In the genomic region with DNA sequence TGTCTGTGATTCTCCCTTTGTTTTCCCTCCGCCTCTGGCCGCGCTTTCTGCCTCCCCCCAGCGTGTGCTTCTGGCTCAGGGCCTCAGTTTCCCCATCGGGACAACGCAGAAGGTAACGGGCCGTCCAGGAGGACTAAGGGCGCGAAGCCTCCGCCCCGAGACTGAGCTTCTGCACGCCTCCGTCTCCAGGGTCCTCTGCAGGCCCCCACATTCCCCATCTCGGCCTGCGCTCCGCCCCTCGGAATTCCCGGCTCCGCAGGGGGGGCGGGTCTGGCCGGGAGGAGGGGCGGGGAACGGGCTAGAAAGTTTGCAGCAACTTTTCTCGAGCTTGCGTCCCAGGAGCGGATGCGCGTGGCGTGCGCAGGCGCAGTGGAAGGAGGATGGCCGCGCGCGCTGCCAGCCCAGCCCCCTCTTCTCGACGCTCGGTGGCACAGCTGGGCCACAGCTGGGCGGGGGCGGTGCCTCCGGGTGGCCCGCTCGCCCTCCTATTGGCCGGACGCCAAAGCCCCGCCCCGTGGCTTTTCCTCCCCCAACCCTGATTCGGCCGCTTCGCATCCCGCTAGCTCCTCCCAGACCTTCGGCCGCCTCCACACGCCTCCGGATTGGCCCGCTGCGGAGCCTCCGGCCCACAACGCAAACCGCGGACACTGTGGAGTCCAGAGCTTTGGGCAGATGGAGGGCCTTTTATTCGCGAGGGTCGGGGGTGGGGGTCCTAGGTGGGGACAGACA, we compare ENCODE assay signal across 1 cellular context.
TF ChIP-seq lines count a peak whose summit lies in the region.

A gene (minus strand): TSS at position 199 of the 729 bp plus-strand sequence. CDS start 408 bp downstream, outside the sequence.

TF ChIP-seq in HepG2, 621 proteins besides CTCF, POLR2A, EP300 and RAD21 (continued from another document):
- TF ChIP-seq, protein P1, sequence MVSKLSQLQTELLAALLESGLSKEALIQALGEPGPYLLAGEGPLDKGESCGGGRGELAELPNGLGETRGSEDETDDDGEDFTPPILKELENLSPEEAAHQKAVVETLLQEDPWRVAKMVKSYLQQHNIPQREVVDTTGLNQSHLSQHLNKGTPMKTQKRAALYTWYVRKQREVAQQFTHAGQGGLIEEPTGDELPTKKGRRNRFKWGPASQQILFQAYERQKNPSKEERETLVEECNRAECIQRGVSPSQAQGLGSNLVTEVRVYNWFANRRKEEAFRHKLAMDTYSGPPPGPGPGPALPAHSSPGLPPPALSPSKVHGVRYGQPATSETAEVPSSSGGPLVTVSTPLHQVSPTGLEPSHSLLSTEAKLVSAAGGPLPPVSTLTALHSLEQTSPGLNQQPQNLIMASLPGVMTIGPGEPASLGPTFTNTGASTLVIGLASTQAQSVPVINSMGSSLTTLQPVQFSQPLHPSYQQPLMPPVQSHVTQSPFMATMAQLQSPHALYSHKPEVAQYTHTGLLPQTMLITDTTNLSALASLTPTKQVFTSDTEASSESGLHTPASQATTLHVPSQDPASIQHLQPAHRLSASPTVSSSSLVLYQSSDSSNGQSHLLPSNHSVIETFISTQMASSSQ (IDR thresholded peaks at IDR 0.05; ENCODE audit: low read depth) = no peak; the same call in 1 of the 2 replicates
- TF ChIP-seq, protein P1 (CRISPR knock-in tag; IDR thresholded peaks at IDR 0.05; ENCODE audit: borderline replicate concordance) = peak; percentile 83; the same call in 1 of the 2 replicates
- TF ChIP-seq BHLHE40 (IDR thresholded peaks at IDR 0.05; ENCODE audit: low read length) = 0 out of 2 replicates have a peak, but pooled peaks have one; percentile 24
- no peak for TF ChIP-seq GABPA (IDR thresholded peaks at IDR 0.05; ENCODE audit: low read depth, low read length)
- peak; percentile 73 for TF ChIP-seq GABPA (CRISPR knock-in tag; IDR thresholded peaks at IDR 0.05; ENCODE audit: low read depth)
- TF ChIP-seq, protein P2, sequence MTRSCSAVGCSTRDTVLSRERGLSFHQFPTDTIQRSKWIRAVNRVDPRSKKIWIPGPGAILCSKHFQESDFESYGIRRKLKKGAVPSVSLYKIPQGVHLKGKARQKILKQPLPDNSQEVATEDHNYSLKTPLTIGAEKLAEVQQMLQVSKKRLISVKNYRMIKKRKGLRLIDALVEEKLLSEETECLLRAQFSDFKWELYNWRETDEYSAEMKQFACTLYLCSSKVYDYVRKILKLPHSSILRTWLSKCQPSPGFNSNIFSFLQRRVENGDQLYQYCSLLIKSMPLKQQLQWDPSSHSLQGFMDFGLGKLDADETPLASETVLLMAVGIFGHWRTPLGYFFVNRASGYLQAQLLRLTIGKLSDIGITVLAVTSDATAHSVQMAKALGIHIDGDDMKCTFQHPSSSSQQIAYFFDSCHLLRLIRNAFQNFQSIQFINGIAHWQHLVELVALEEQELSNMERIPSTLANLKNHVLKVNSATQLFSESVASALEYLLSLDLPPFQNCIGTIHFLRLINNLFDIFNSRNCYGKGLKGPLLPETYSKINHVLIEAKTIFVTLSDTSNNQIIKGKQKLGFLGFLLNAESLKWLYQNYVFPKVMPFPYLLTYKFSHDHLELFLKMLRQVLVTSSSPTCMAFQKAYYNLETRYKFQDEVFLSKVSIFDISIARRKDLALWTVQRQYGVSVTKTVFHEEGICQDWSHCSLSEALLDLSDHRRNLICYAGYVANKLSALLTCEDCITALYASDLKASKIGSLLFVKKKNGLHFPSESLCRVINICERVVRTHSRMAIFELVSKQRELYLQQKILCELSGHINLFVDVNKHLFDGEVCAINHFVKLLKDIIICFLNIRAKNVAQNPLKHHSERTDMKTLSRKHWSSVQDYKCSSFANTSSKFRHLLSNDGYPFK (CRISPR knock-in tag; IDR thresholded peaks at IDR 0.05; ENCODE audit: borderline replicate concordance) = peak; percentile 51; the same call in 1 of the 2 replicates
- TF ChIP-seq, protein P3, sequence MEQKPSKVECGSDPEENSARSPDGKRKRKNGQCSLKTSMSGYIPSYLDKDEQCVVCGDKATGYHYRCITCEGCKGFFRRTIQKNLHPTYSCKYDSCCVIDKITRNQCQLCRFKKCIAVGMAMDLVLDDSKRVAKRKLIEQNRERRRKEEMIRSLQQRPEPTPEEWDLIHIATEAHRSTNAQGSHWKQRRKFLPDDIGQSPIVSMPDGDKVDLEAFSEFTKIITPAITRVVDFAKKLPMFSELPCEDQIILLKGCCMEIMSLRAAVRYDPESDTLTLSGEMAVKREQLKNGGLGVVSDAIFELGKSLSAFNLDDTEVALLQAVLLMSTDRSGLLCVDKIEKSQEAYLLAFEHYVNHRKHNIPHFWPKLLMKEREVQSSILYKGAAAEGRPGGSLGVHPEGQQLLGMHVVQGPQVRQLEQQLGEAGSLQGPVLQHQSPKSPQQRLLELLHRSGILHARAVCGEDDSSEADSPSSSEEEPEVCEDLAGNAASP (CRISPR knock-in tag; IDR thresholded peaks at IDR 0.05; ENCODE audit: borderline replicate concordance) = peak; percentile 48; the same call in 1 of the 2 replicates
- no peak for TF ChIP-seq ZNF773 (CRISPR knock-in tag; IDR thresholded peaks at IDR 0.05; ENCODE audit: borderline replicate concordance)
- TF ChIP-seq SP2 (CRISPR knock-in tag; IDR thresholded peaks at IDR 0.05) = peak; percentile 87
- TF ChIP-seq ZNF644 (CRISPR knock-in tag; IDR thresholded peaks at IDR 0.05; ENCODE audit: low read depth) = no peak
- peak; percentile 95 for TF ChIP-seq SP4 (CRISPR knock-in tag; IDR thresholded peaks at IDR 0.05)
- TF ChIP-seq MED1 (CRISPR knock-in tag; IDR thresholded peaks at IDR 0.05) = peak; percentile 80
- TF ChIP-seq ELF4 (CRISPR knock-in tag; IDR thresholded peaks at IDR 0.05; ENCODE audit: borderline replicate concordance) = peak; percentile 77; the same call in 1 of the 2 replicates
- TF ChIP-seq FOXM1 (CRISPR knock-in tag; IDR thresholded peaks at IDR 0.05) = no peak
- no peak for TF ChIP-seq NR2F2 (IDR thresholded peaks at IDR 0.05; ENCODE audit: borderline replicate concordance, low read depth)
- TF ChIP-seq ZFP37 (CRISPR knock-in tag; IDR thresholded peaks at IDR 0.05; ENCODE audit: borderline replicate concordance) = peak; percentile 86; the same call in 1 of the 2 replicates
- no peak for TF ChIP-seq MYNN (CRISPR knock-in tag; IDR thresholded peaks at IDR 0.05; ENCODE audit: low read depth)
- TF ChIP-seq ZNF747 (CRISPR knock-in tag; IDR thresholded peaks at IDR 0.05; ENCODE audit: borderline replicate concordance) = peak; percentile 79; the same call in 1 of the 2 replicates
- no peak for TF ChIP-seq ZNF260 (CRISPR knock-in tag; IDR thresholded peaks at IDR 0.05; ENCODE audit: borderline replicate concordance, low read depth)
- TF ChIP-seq ELF3 (CRISPR knock-in tag; IDR thresholded peaks at IDR 0.05) = peak; percentile 50
- no peak; the same call in 1 of the 2 replicates for TF ChIP-seq BORCS8-MEF2B (CRISPR knock-in tag; IDR thresholded peaks at IDR 0.05)
- peak; percentile 36; the same call in 1 of the 2 replicates for TF ChIP-seq HCFC1 (IDR thresholded peaks at IDR 0.05; ENCODE audit: low read depth, low read length)
- TF ChIP-seq IKZF1 (IDR thresholded peaks at IDR 0.05) = no peak
- peak; percentile 74 for TF ChIP-seq PHF21A (CRISPR knock-in tag; IDR thresholded peaks at IDR 0.05)
- peak; percentile 17; the same call in 1 of the 2 replicates for TF ChIP-seq ZMYM4 (CRISPR knock-in tag; IDR thresholded peaks at IDR 0.05)
- TF ChIP-seq SIX4 (CRISPR knock-in tag; IDR thresholded peaks at IDR 0.05) = no peak
- TF ChIP-seq ASH2L (IDR thresholded peaks at IDR 0.05; ENCODE audit: insufficient read length, low read depth, low read length) = peak; percentile 44
- TF ChIP-seq RBM39 (IDR thresholded peaks at IDR 0.05; ENCODE audit: low read depth, low read length, poor library complexity, severe bottlenecking) = peak; percentile 22
- 0 out of 2 replicates have a peak, but pooled peaks have one; percentile 27 for TF ChIP-seq SOX13 (IDR thresholded peaks at IDR 0.05)
- TF ChIP-seq SOX13 (CRISPR knock-in tag; conservative IDR thresholded peaks at IDR 0.05 in 1 of 2, IDR thresholded peaks at IDR 0.05 in 1 of 2) = peak in 1 of 2 experiments; percentile 63; a peak in 2 of 4 replicates
- peak; percentile 88 for TF ChIP-seq PHF5A (CRISPR knock-in tag; IDR thresholded peaks at IDR 0.05; ENCODE audit: low read depth, unreplicated experiment)
